Comparison of ENCODE assay signal across 8 cellular contexts in the genomic region with DNA sequence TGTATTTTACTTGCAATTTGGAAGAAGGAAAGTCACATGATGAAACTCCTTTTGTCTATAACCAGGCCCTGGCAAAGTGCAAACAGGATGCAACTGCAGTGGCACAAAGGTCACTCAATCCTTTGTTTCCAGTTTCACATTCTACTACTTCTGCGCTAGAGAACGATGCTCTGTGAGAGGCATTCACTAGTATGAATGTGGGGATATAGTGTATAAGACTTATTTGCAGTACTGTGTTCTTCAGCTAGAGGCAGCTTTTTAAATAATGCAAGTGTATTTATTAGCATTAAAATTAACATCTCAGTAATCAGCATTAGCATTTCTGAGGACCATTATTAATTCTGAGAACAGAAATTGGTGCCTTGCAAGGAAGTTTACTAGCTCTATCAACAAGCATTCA.
DNase-seq lines count a peak whose midpoint lies in the region; ATAC-seq and TF ChIP-seq lines count a peak whose summit lies in the region.

No MANE protein-coding gene starts in this region.

- no peak overlapping the region for H3K4me2 ChIP-seq in OCI-LY7 (ENCODE audit: low read length)

- BruUV-seq in OCI-LY7 (replicated peaks; lab: Mats Ljungman, UMichigan), result no TSS peak

- H3K9me2 ChIP-seq in OCI-LY7 (ENCODE audit: insufficient read depth, low read length), result no peaks in the 10 kb centered on the region

- H3K27me3 ChIP-seq in psoas muscle (ENCODE audit: insufficient read depth in 3 of 3, low read length in 2 of 3) (no peaks in the 10 kb centered on the region), vagina (no peaks in the 10 kb centered on the region)

- DNase-seq in DMS153 (lab: John Stamatoyannopoulos, UW), result peak; percentile 6
- no peak for DNase-seq in DMS153 treated with DMSO at 0.1 percent for 48 hours (lab: John Stamatoyannopoulos, UW; ENCODE audit: unreplicated experiment)
- DNase-seq in OCI-LY7 (ENCODE audit: low spot score), result no peak
- peak; percentile 7 for DNase-seq in fibroblast of gingiva (ENCODE audit: low read depth)
- DNase-seq in psoas muscle, result no peak
- no peak for DNase-seq in stimulated activated naive CD8-positive, alpha-beta T cell treated with anti-CD3 and anti-CD28 coated beads, Interleukin-15, Interleukin-2, amounts not matched to agents 100 U/mL and 50 U/mL, for 24 hours
- no peak for DNase-seq in vagina (ENCODE audit: extremely low spot score in 2 of 2)
- DNase-seq in GM10248 (ENCODE audit: extremely low spot score), result no peak

- H3K4me3 ChIP-seq in OCI-LY7 (ENCODE audit: low read depth, low read length, poor library complexity, severe bottlenecking) (no peak overlapping the region), psoas muscle (peak overlapping the region; percentile 28), vagina (no peak overlapping the region)

- H3K9me3 ChIP-seq in OCI-LY7 (ENCODE audit: low read length) (no peaks in the 10 kb centered on the region), psoas muscle (no peaks in the 10 kb centered on the region), vagina (no peaks in the 10 kb centered on the region)

- H3K27ac ChIP-seq in OCI-LY7 (ENCODE audit: low read depth, low read length, poor library complexity, severe bottlenecking) (no peak overlapping the region), psoas muscle (peak overlapping the region; percentile 69), vagina (no peak overlapping the region)

- POLR2A ChIA-PET in OCI-LY7 (lab: Charles Lee), result no interaction called here
- POLR2A ChIA-PET in GM10248 (lab: Yijun Ruan, JAX), result no interaction called here

- peak in 2 of 4 donors; percentile 26 to 43 for ATAC-seq in psoas muscle
- no peak for ATAC-seq in stimulated activated naive CD8-positive, alpha-beta T cell treated with anti-CD3 and anti-CD28 coated beads, Interleukin-15, Interleukin-2, amounts not matched to agents 100 U/mL and 50 U/mL, for 24 hours

- CTCF ChIA-PET in OCI-LY7 (lab: Charles Lee; ENCODE audit: unreplicated experiment), result no interaction called here
- CTCF ChIA-PET in GM10248 (lab: Yijun Ruan, JAX), result interaction anchor here (1.0 to 6.5 kb wide), 11 partner anchors 9 to 616 kb away, joined by 3 to 65 read pairs (median 4); no protein-coding TSS in a partner anchor

- intact Hi-C loops in OCI-LY7 (cut with micrococcal nuclease; ENCODE audit: unreplicated experiment) (no loop called here), psoas muscle (cut with DNase I) (no loop called here), vagina (cut with DNase I) (no loop called here)

- no peaks in the 10 kb centered on the region for H3K79me2 ChIP-seq in OCI-LY7 (ENCODE audit: insufficient read depth, low read depth, low read length)

- no peak overlapping the region for H2AFZ ChIP-seq in OCI-LY7 (ENCODE audit: low read length)

- no peaks in the 10 kb centered on the region for H4K20me1 ChIP-seq in OCI-LY7 (ENCODE audit: insufficient read depth, low read length)

- H3K4me1 ChIP-seq in OCI-LY7 (ENCODE audit: insufficient read depth, low read length, poor library complexity, severe bottlenecking) (no peaks in the 10 kb centered on the region), psoas muscle (peaks cover 8% of the 10 kb centered on the region), vagina (peaks cover 35% of the 10 kb centered on the region)

- peaks cover 45% of the 10 kb centered on the region for H3K36me3 ChIP-seq in OCI-LY7 (ENCODE audit: insufficient read depth, low read length)
- peaks cover 7 to 60% of the 10 kb centered on the region in 2 donors for H3K36me3 ChIP-seq in psoas muscle (ENCODE audit: insufficient read depth in 1 of 2, low read depth in 1 of 2)
- H3K36me3 ChIP-seq in vagina, result peaks cover 0 to 7% of the 10 kb centered on the region in 2 donors

- 13 to 30% (median 19%) methylated on average over 2 of the region's 2 CpGs for WGBS in psoas muscle, 3 donors

- TF ChIP-seq POLR2A in vagina (IDR thresholded peaks at IDR 0.05), result no peak

- TF ChIP-seq CTCF in OCI-LY7 (conservative IDR thresholded peaks at IDR 0.05; ENCODE audit: low read length) (peak; percentile 59), psoas muscle (IDR thresholded peaks at IDR 0.05) (no peak), vagina (IDR thresholded peaks at IDR 0.05) (no peak), GM10248 (IDR thresholded peaks at IDR 0.05; ENCODE audit: control extremely low read depth, extremely low read depth, low read depth, missing control alignments) (no peak)

Comparison
In these comparisons a context has a peak if more than half of its experiments do, and no peak if none do; other contexts are left out.
1. DNase-seq: peak in DMS153 (single experiment) and fibroblast of gingiva (single experiment); none in DMS153 treated with DMSO at 0.1 percent for 48 hours (single experiment), OCI-LY7 (single experiment), psoas muscle (0 of 2), stimulated activated naive CD8-positive, alpha-beta T cell treated with anti-CD3 and anti-CD28 coated beads, Interleukin-15, Interleukin-2, amounts not matched to agents 100 U/mL and 50 U/mL, for 24 hours (single experiment), vagina (0 of 2) and GM10248 (single experiment).